ENCODE assay signal across 30 cellular contexts in genomic region chr13:65854431-65854830, GRCh38.
"Had no signal": no experiment of that assay in that cellular context is flagged by ENCODE, and none has a peak within 500 bp of the region (broad histone marks: within the 10 kb centered on the region; RNA-seq: fewer than 3 reads in every experiment).

No MANE protein-coding gene starts in this region.

- H3K27me3 Mint-ChIP-seq: activated B cell treated with CpG ODN at 0.5 μM for 24 hours; activated CD8-positive, alpha-beta T cell treated with anti-CD3 and anti-CD28 coated beads for 36 hours; activated naive CD8-positive, alpha-beta T cell; activated T-helper 17 cell treated with anti-CD3 and anti-CD28 coated beads, Interleukin-2, amount 50 U/mL, for 72 hours; effector memory CD8-positive, alpha-beta T cell had no signal

- ATAC-seq: activated CD4-positive, CD25-positive, alpha-beta regulatory T cell treated with anti-CD3 and anti-CD28 coated beads, Interleukin-2, amount 50 U/mL, for 24 hours; activated CD8-positive, alpha-beta T cell treated with anti-CD3 and anti-CD28 coated beads for 36 hours; activated T-cell treated with anti-CD3 and anti-CD28 coated beads, Interleukin-2, amount 50 U/mL, for 4 hours; activated T-helper 17 cell treated with anti-CD3 and anti-CD28 coated beads, Interleukin-2, amount 50 U/mL, for 72 hours; effector memory CD8-positive, alpha-beta T cell; foreskin keratinocyte; gastrocnemius medialis; heart right ventricle had no signal

- DNase-seq: activated B cell treated with CpG ODN at 0.5 μM for 24 hours; activated CD4-positive, alpha-beta T cell treated with anti-CD3 and anti-CD28 coated beads for 48 hours; activated CD4-positive, alpha-beta T cell treated with anti-CD3 and anti-CD28 coated beads, Interleukin-2, amount 50 U/mL, for 1 hour; activated CD4-positive, alpha-beta T cell treated with anti-CD3 and anti-CD28 coated beads, Interleukin-2, amount 50 U/mL, for 48 hours; activated CD8-positive, alpha-beta memory T cell treated with anti-CD3 and anti-CD28 coated beads for 24 hours; activated CD8-positive, alpha-beta T cell treated with anti-CD3 and anti-CD28 coated beads for 36 hours; activated effector memory CD4-positive, alpha-beta T cell treated with Interleukin-2 at 50 U/mL for 16 hours; activated gamma-delta T cell treated with Interleukin-2 at 50 U/mL for 16 hours; activated naive CD4-positive, alpha-beta T cell treated with anti-CD3 and anti-CD28 coated beads, Interleukin-2, amount 50 U/mL, for 16 hours; activated naive CD4-positive, alpha-beta T cell treated with Interleukin-2 at 50 U/mL for 16 hours; activated T-cell treated with anti-CD3 and anti-CD28 coated beads, Interleukin-2, amount 50 U/mL, for 4 hours; amniotic stem cell; anterior cingulate cortex; brain microvascular endothelial cell; cortex of kidney; dermis blood vessel endothelial cell; effector CD4-positive, alpha-beta T cell; effector memory CD8-positive, alpha-beta T cell; erythroblast; foreskin keratinocyte; gastrocnemius medialis; heart right ventricle; T1000; WERI-Rb-1 had no signal

- H3K27ac Mint-ChIP-seq: activated B cell treated with CpG ODN at 0.5 μM for 24 hours; activated CD8-positive, alpha-beta T cell treated with anti-CD3 and anti-CD28 coated beads for 36 hours; activated naive CD8-positive, alpha-beta T cell; activated T-helper 17 cell treated with anti-CD3 and anti-CD28 coated beads, Interleukin-2, amount 50 U/mL, for 72 hours; effector memory CD8-positive, alpha-beta T cell; T-helper 2 cell treated with Interferon-gamma antibody and Interleukin-4, amounts not matched to agents 5 μg/mL and 100 μg/mL, for 36 hours had no signal

- H3K27ac ChIP-seq: brain microvascular endothelial cell, esophagus muscularis mucosa, foreskin keratinocyte, gastrocnemius medialis, heart right ventricle, hepatocyte, WERI-Rb-1 had no signal

- H3K4me3 Mint-ChIP-seq: activated B cell treated with CpG ODN at 0.5 μM for 24 hours; activated CD8-positive, alpha-beta T cell treated with anti-CD3 and anti-CD28 coated beads for 36 hours; activated naive CD8-positive, alpha-beta T cell; activated T-cell treated with anti-CD3 and anti-CD28 coated beads, Interleukin-2, amount 50 U/mL, for 4 hours; activated T-helper 17 cell treated with anti-CD3 and anti-CD28 coated beads, Interleukin-2, amount 50 U/mL, for 72 hours; effector memory CD8-positive, alpha-beta T cell; T-helper 2 cell treated with Interferon-gamma antibody and Interleukin-4, amounts not matched to agents 5 μg/mL and 100 μg/mL, for 36 hours had no signal

- H3K4me1 Mint-ChIP-seq: activated B cell treated with CpG ODN at 0.5 μM for 24 hours; activated T-helper 17 cell treated with anti-CD3 and anti-CD28 coated beads, Interleukin-2, amount 50 U/mL, for 72 hours had no signal

- H3K36me3 Mint-ChIP-seq: activated naive CD8-positive, alpha-beta T cell had no signal

- H3K9me3 Mint-ChIP-seq: activated B cell treated with CpG ODN at 0.5 μM for 24 hours; activated CD8-positive, alpha-beta T cell treated with anti-CD3 and anti-CD28 coated beads for 36 hours; activated T-helper 17 cell treated with anti-CD3 and anti-CD28 coated beads, Interleukin-2, amount 50 U/mL, for 72 hours; effector memory CD8-positive, alpha-beta T cell; T-helper 2 cell treated with Interferon-gamma antibody and Interleukin-4, amounts not matched to agents 5 μg/mL and 100 μg/mL, for 36 hours had no signal
